ENCODE assay signal across 7 cellular contexts in genomic region chr12:570949-571794, GRCh38.
DNase-seq lines count a peak whose midpoint lies in the region; ATAC-seq and TF ChIP-seq lines count a peak whose summit lies in the region.

No MANE protein-coding gene starts in this region.

- no peak for TF ChIP-seq EP300 in SK-N-SH (IDR thresholded peaks at IDR 0.05; ENCODE audit: borderline replicate concordance in 1 of 2, low read depth in 1 of 2, low read length in 1 of 2)

- H3K4me2 ChIP-seq in SK-N-SH, result peak overlapping the region; percentile 98

- TF ChIP-seq CTCF in SK-N-SH (IDR thresholded peaks at IDR 0.05), result no peak
- TF ChIP-seq CTCF in fibroblast of mammary gland (conservative IDR thresholded peaks at IDR 0.05; ENCODE audit: control insufficient read depth, insufficient read depth, low read depth, low read length), result no peak
- TF ChIP-seq CTCF in nephron progenitor cell (IDR thresholded peaks at IDR 0.05), result no peak

- no peaks in the 10 kb centered on the region for H3K9me2 ChIP-seq in SK-N-SH

- no peaks in the 10 kb centered on the region for H3K9me3 ChIP-seq in SK-N-SH

- TF ChIP-seq RAD21 in SK-N-SH (IDR thresholded peaks at IDR 0.05; ENCODE audit: low read length), result no peak

- peaks cover 5% of the 10 kb centered on the region for H3F3A ChIP-seq in SK-N-SH (replicated peaks; ENCODE audit: insufficient read depth)

- H3K9ac ChIP-seq in SK-N-SH, result peak overlapping the region; percentile 78

- H3K36me3 ChIP-seq in SK-N-SH (replicated peaks in 1 of 2; ENCODE audit: control insufficient read depth in 1 of 2, insufficient read depth in 2 of 2, low read length in 1 of 2), result no peaks in the 10 kb centered on the region

- H3K9me3 Mint-ChIP-seq in nephron progenitor cell, result peaks cover 10% of the 10 kb centered on the region

- H3K4me1 Mint-ChIP-seq in nephron progenitor cell, result peaks cover 35% of the 10 kb centered on the region

- POLR2A ChIA-PET in SK-N-SH (lab: Yijun Ruan, JAX), result interaction anchor here (3.2 kb wide), 1 partner anchor 180 kb away, joined by 17 read pairs; the partner anchor contains the start of gene WNK1

- H3K27me3 Mint-ChIP-seq in nephron progenitor cell (ENCODE audit: low read depth, poor library complexity), result peaks cover 7% of the 10 kb centered on the region

- peak overlapping the region; percentile 99; the same call in 1 of the 2 replicates for H2AFZ ChIP-seq in SK-N-SH (ENCODE audit: low read depth)

- no peaks in the 10 kb centered on the region for H4K20me1 ChIP-seq in SK-N-SH (ENCODE audit: insufficient read depth)

- H3K4me3 ChIP-seq in SK-N-SH (ENCODE audit: low read depth in 2 of 2, low read length in 1 of 2) (peak overlapping the region; percentile 62 to 88; a peak in 3 of 4 replicates), fibroblast of mammary gland (ENCODE audit: control insufficient read depth, low read depth, low read length) (peak overlapping the region; percentile 62)

- CTCF ChIA-PET in SK-N-SH (lab: Yijun Ruan, JAX), result interaction anchor here (0.8 to 9.5 kb wide), 27 partner anchors 8 to 547 kb away, joined by 3 to 136 read pairs (median 7); partner anchors contain the start of genes CCDC77, RAD52 and WNK1

- no peak for ATAC-seq in GM18907 (IDR thresholded peaks at IDR 0.05; ENCODE audit: unreplicated experiment)

- peak overlapping the region; percentile 73 for H3K4me3 Mint-ChIP-seq in nephron progenitor cell

- WGBS in SK-N-SH (ENCODE audit: low lambda C conversion rate), result 67% methylated on average over 21 of the region's 21 CpGs

- H3K27me3 ChIP-seq in SK-N-SH (ENCODE audit: insufficient read depth), result no peaks in the 10 kb centered on the region

- peak overlapping the region; percentile 75 to 76 for H3K27ac ChIP-seq in SK-N-SH (ENCODE audit: low read depth in 2 of 2, low read length in 1 of 2)

- no peaks in the 10 kb centered on the region for H3K36me3 Mint-ChIP-seq in nephron progenitor cell (ENCODE audit: low read depth)

- peak; percentile 99 for DNase-seq in H4 (ENCODE audit: low spot score)
- no peak for DNase-seq in SK-N-SH
- DNase-seq in fibroblast of mammary gland (ENCODE audit: low read depth), result peak; percentile 92
- peak; percentile 32 for DNase-seq in nephron progenitor cell
- no peak for DNase-seq in DMS79 (lab: John Stamatoyannopoulos, UW)
- DNase-seq in effector CD8-positive, alpha-beta T cell (lab: John Stamatoyannopoulos, UW), result no peak

- no peaks in the 10 kb centered on the region for H3K79me2 ChIP-seq in SK-N-SH (ENCODE audit: insufficient read depth)

- H3K27ac Mint-ChIP-seq in nephron progenitor cell, result no peak overlapping the region

- peaks cover 0 to 28% of the 10 kb centered on the region in 2 experiments; a peak in 2 of 4 replicates for H3K4me1 ChIP-seq in SK-N-SH (ENCODE audit: control insufficient read depth in 1 of 2, insufficient read depth in 2 of 2, low read depth in 1 of 2, low read length in 1 of 2)

TF ChIP-seq in SK-N-SH, 30 proteins besides CTCF, POLR2A, EP300 and RAD21:
- 0 out of 2 replicates have a peak, but pooled peaks have one; percentile 31 for TF ChIP-seq NFIC (IDR thresholded peaks at IDR 0.05; ENCODE audit: borderline replicate concordance)
- no peak for TF ChIP-seq POLR2AphosphoS5 (IDR thresholded peaks at IDR 0.05; ENCODE audit: low read depth, low read length)

Comparison
In these comparisons a context has a peak if more than half of its experiments do, and no peak if none do; other contexts are left out.
1. DNase-seq: peak in H4 (single experiment), fibroblast of mammary gland (single experiment) and nephron progenitor cell (single experiment); none in SK-N-SH (single experiment), DMS79 (single experiment) and effector CD8-positive, alpha-beta T cell (single experiment).